In the genomic region with DNA sequence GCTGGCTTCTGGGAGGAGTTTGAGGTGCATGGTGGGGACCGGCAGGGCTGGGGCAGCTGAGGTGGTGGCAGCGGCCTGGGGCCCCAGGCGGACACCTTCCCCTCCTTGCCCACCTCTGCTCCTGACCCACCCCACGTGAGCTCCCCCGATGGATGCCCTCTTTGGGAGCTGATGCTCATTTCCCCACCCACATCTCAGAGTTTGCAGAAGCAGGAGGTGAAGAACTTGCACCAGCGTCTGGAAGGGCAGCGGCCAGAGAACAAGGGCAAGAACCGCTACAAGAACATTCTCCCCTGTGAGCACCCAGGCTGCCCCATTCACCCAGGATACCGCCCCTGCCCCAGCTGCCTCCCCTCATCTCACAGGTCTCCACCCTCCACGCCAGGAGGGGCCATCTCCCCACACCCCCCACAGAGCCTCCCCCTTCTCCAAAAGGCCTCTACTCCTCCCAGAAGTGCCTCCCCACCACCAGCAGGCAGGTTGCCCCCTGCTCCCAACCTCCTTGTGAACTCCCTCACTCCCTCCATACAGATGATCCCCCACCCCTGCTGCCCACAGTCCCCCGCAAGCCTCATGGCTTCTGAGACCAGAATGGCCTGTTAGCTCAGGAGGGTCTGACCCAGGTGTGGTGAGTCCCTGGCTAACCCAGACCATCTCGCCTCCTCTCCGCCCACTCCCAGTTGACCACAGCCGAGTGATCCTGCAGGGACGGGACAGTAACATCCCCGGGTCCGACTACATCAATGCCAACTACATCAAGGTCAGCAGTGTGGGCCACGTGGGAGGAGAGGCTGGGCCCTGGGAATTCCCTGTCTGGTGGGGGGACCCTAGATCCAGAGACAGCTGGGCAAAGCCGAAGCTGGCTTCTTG, we compare ENCODE assay signal across 16 cellular contexts. TPM values are rescaled to one million over a fixed set of nuclear protein-coding genes. Genes with fewer than 3 reads are reported as not detected.
DNase-seq lines count a peak whose midpoint lies in the region; ATAC-seq, FAIRE-seq and TF ChIP-seq lines count a peak whose summit lies in the region.
"Had no signal": no experiment of that assay in that cellular context is flagged by ENCODE, and none has a peak within 500 bp of the region (broad histone marks: within the 10 kb centered on the region; RNA-seq: fewer than 3 reads in every experiment).

No MANE protein-coding gene starts in this region.

- no peak for TF ChIP-seq POLR2A in GM18505 (IDR thresholded peaks at IDR 0.05; ENCODE audit: borderline replicate concordance, extremely low read depth, insufficient read depth, insufficient read length)

- H3K36me3 ChIP-seq in effector memory CD4-positive, alpha-beta T cell (ENCODE audit: control insufficient read depth, insufficient read depth, low read length): peaks cover 41% of the 10 kb centered on the region
- H3K36me3 ChIP-seq in small intestine (ENCODE audit: control insufficient read depth in 2 of 2, insufficient read depth in 2 of 2, low read length in 2 of 2): peaks cover 0 to 4% of the 10 kb centered on the region in 2 donors
- H3K36me3 ChIP-seq: HAP-1, vagina had no signal

- WGBS in small intestine, 3 donors: 78 to 85% (median 84%) methylated on average over 18 to 19 of the region's 19 CpGs

- H3K9me3 ChIP-seq in effector memory CD4-positive, alpha-beta T cell (ENCODE audit: control insufficient read depth, low read length): no peaks in the 10 kb centered on the region
- H3K9me3 ChIP-seq in small intestine (ENCODE audit: control insufficient read depth, low read depth): no peaks in the 10 kb centered on the region
- H3K9me3 ChIP-seq: A549, HAP-1, vagina had no signal

- H3K4me3 ChIP-seq in effector memory CD4-positive, alpha-beta T cell (ENCODE audit: insufficient read depth, low read depth, low read length, poor library complexity, severe bottlenecking): no peak overlapping the region
- no peak overlapping the region for H3K4me3 ChIP-seq in small intestine (ENCODE audit: low read depth in 1 of 2, low read length in 2 of 2)
- H3K4me3 ChIP-seq: A549, HAP-1, vagina had no signal

- peak overlapping the region; percentile 96 for H3K27ac Mint-ChIP-seq in activated CD4-positive, alpha-beta T cell treated with anti-CD3 and anti-CD28 coated beads, Interleukin-2, amount 10 ng/mL, durations not matched to agents 24 days and 14 days
- H3K27ac Mint-ChIP-seq in IgD-negative memory B cell: peak overlapping the region; percentile 95 to 99 (median 97)

- FAIRE-seq in small intestine (lab: Jason Lieb, UNC): no peak
- FAIRE-seq: A549, colon had no signal

- intact Hi-C loops in activated CD4-positive, alpha-beta T cell treated with anti-CD3 and anti-CD28 coated beads, Interleukin-2, amount 10 ng/mL, durations not matched to agents 24 days and 14 days (cut with micrococcal nuclease): no loop called here

- DNase-seq in activated CD4-positive, alpha-beta T cell treated with anti-CD3 and anti-CD28 coated beads, Interleukin-2, amount 10 ng/mL, durations not matched to agents 24 days and 14 days: no peak
- DNase-seq in activated CD4-positive, alpha-beta T cell treated with anti-CD3 and anti-CD28 coated beads for 48 hours: no peak
- no peak for DNase-seq in effector memory CD4-positive, alpha-beta T cell
- no peak for DNase-seq in small intestine
- DNase-seq: activated effector memory CD4-positive, alpha-beta T cell treated with Interleukin-2 at 50 U/mL for 16 hours; DMS 273 treated with DMSO at 0.1 percent for 48 hours; NCI-H1436; SHP77 treated with DMSO at 0.1 percent for 48 hours had no signal

- H3K36me3 Mint-ChIP-seq in activated CD4-positive, alpha-beta T cell treated with anti-CD3 and anti-CD28 coated beads, Interleukin-2, amount 10 ng/mL, durations not matched to agents 24 days and 14 days (ENCODE audit: low read depth): peaks cover 81% of the 10 kb centered on the region
- H3K36me3 Mint-ChIP-seq in IgD-negative memory B cell: peaks cover 31% of the 10 kb centered on the region

- H3K27me3 ChIP-seq in effector memory CD4-positive, alpha-beta T cell (replicated peaks; ENCODE audit: control insufficient read depth, insufficient read depth, low read length, poor library complexity, severe bottlenecking): no peaks in the 10 kb centered on the region
- H3K27me3 ChIP-seq in small intestine (ENCODE audit: control insufficient read depth in 2 of 2, insufficient read depth in 2 of 2, low read length in 2 of 2): no peaks in the 10 kb centered on the region
- H3K27me3 ChIP-seq: vagina had no signal

- ATAC-seq in HG03460 (IDR thresholded peaks at IDR 0.05; ENCODE audit: unreplicated experiment) (no peak), HG03159 (IDR thresholded peaks at IDR 0.05; ENCODE audit: unreplicated experiment) (no peak), GM18505 (IDR thresholded peaks at IDR 0.05; ENCODE audit: unreplicated experiment) (no peak)
- ATAC-seq: A549 had no signal

- peak overlapping the region; percentile 96 for H3K27ac ChIP-seq in effector memory CD4-positive, alpha-beta T cell (ENCODE audit: insufficient read depth, low read length, poor library complexity, severe bottlenecking)
- H3K27ac ChIP-seq in small intestine (ENCODE audit: low read depth in 1 of 2, low read length in 1 of 2): peak overlapping the region; percentile 11 to 55
- H3K27ac ChIP-seq: A549, vagina had no signal

- H3K27me3 Mint-ChIP-seq in activated CD4-positive, alpha-beta T cell treated with anti-CD3 and anti-CD28 coated beads, Interleukin-2, amount 10 ng/mL, durations not matched to agents 24 days and 14 days: no peaks in the 10 kb centered on the region
- H3K27me3 Mint-ChIP-seq in IgD-negative memory B cell: no peaks in the 10 kb centered on the region

- H3K9me3 Mint-ChIP-seq in activated CD4-positive, alpha-beta T cell treated with anti-CD3 and anti-CD28 coated beads, Interleukin-2, amount 10 ng/mL, durations not matched to agents 24 days and 14 days: no peaks in the 10 kb centered on the region
- no peaks in the 10 kb centered on the region for H3K9me3 Mint-ChIP-seq in IgD-negative memory B cell

- H3K4me1 Mint-ChIP-seq in activated CD4-positive, alpha-beta T cell treated with anti-CD3 and anti-CD28 coated beads, Interleukin-2, amount 10 ng/mL, durations not matched to agents 24 days and 14 days: peaks cover 66% of the 10 kb centered on the region
- peaks cover 42 to 60% (median 53%) of the 10 kb centered on the region in 3 donors for H3K4me1 Mint-ChIP-seq in IgD-negative memory B cell

- peak overlapping the region; percentile 65 for H3K4me3 Mint-ChIP-seq in activated CD4-positive, alpha-beta T cell treated with anti-CD3 and anti-CD28 coated beads, Interleukin-2, amount 10 ng/mL, durations not matched to agents 24 days and 14 days
- H3K4me3 Mint-ChIP-seq in IgD-negative memory B cell: peak overlapping the region; percentile 90 to 100 (median 98)

- peaks cover 81% of the 10 kb centered on the region for H3K4me1 ChIP-seq in effector memory CD4-positive, alpha-beta T cell (ENCODE audit: control insufficient read depth, insufficient read depth, low read length, poor library complexity, severe bottlenecking)
- no peaks in the 10 kb centered on the region for H3K4me1 ChIP-seq in small intestine (ENCODE audit: control insufficient read depth in 2 of 2, insufficient read depth in 1 of 2, low read depth in 1 of 2, low read length in 1 of 2)

RNA-seq across cellular contexts. Expression of a gene that starts 4.5 kb away (rescaled TPM):
- total RNA-seq in activated CD4-positive, alpha-beta T cell treated with anti-CD3 and anti-CD28 coated beads, Interleukin-2, amount 10 ng/mL, durations not matched to agents 24 days and 14 days: 349 and 355 TPM in 2 replicates
- polyA plus RNA-seq in IgD-negative memory B cell (1,038 TPM), small intestine (10 to 100 TPM; 40.7 to 81.1 (median 76.7) TPM)

RNA-seq across cellular contexts. Expression of a gene that starts 11.9 kb away (rescaled TPM):
- 168 and 174 TPM in 2 replicates for total RNA-seq in activated CD4-positive, alpha-beta T cell treated with anti-CD3 and anti-CD28 coated beads, Interleukin-2, amount 10 ng/mL, durations not matched to agents 24 days and 14 days
- polyA plus RNA-seq in IgD-negative memory B cell (141 TPM), small intestine (100 to 1,000 TPM; 185 to 379 (median 361) TPM)

RNA-seq across cellular contexts. Expression of a gene that starts 12.1 kb away (rescaled TPM):
- total RNA-seq in activated CD4-positive, alpha-beta T cell treated with anti-CD3 and anti-CD28 coated beads, Interleukin-2, amount 10 ng/mL, durations not matched to agents 24 days and 14 days: not detected in 2 replicates
- polyA plus RNA-seq in IgD-negative memory B cell (not detected), small intestine (not detected)
- total RNA-seq: vagina had no signal
- polyA plus RNA-seq: A549 had no signal

RNA-seq across cellular contexts. Expression of a gene that starts 14.8 kb away (rescaled TPM):
- total RNA-seq in activated CD4-positive, alpha-beta T cell treated with anti-CD3 and anti-CD28 coated beads, Interleukin-2, amount 10 ng/mL, durations not matched to agents 24 days and 14 days: 474 and 487 TPM in 2 replicates
- polyA plus RNA-seq in IgD-negative memory B cell (123 TPM), small intestine (100 to 1,000 TPM; 165 to 311 (median 210) TPM)

RNA-seq across cellular contexts. Expression of a gene that starts 15.0 kb away (rescaled TPM):
- 129 and 131 TPM in 2 replicates for total RNA-seq in activated CD4-positive, alpha-beta T cell treated with anti-CD3 and anti-CD28 coated beads, Interleukin-2, amount 10 ng/mL, durations not matched to agents 24 days and 14 days
- polyA plus RNA-seq in IgD-negative memory B cell (62.0 TPM), small intestine (10 to 100 TPM; 12.3 to 32.3 (median 14.1) TPM)

Comparison
In these comparisons a context has a peak if more than half of its experiments do, and no peak if none do; other contexts are left out.
1. RNA of a gene that starts 4.5 kb away (polyA plus RNA-seq): 1,038 TPM in IgD-negative memory B cell (single experiment); 40.7 to 81.1 TPM in small intestine; every median in the first group is over 10 times any median in the second.